ENCODE assay signal across 1 cellular context in genomic region chr2:120920438-120920814, GRCh38.
TF ChIP-seq lines count a peak whose summit lies in the region.

No MANE protein-coding gene starts in this region.

TF ChIP-seq in IMR-90, 13 proteins besides CTCF, POLR2A, EP300 and RAD21 (continued from another document):
- TF ChIP-seq USF2 (IDR thresholded peaks at IDR 0.05; ENCODE audit: low read depth, low read length): no peak
- no peak for TF ChIP-seq RFX5 (IDR thresholded peaks at IDR 0.05; ENCODE audit: low read depth, low read length)
TF ChIP-seq in IMR-90: peak in this region for 0.
